Comparison of ENCODE assay signal across 2 cellular contexts in the genomic region with DNA sequence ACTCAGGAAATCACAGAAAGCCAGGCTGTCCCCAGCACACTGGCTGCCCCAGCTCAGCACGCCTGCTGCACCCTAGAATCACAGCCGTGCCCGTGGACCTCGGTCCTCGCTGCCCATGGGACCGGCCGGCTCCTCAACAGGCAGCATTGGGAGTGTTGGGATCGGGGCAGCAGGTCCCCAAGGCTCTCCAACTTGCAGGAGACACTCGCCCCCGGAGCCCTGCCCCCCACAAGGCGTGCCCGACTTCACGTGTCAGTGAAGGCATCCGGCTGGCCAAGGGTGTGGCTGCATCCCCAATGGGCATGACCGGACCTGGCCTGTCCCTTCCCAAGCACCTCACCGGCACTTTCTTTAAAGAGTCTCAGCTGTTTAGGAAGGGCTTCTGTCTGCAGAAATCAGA.
TF ChIP-seq lines count a peak whose summit lies in the region.

No MANE protein-coding gene starts in this region.

TF ChIP-seq in HCT116, 20 proteins besides CTCF, POLR2A, EP300 and RAD21:
- TF ChIP-seq FOSL1 (IDR thresholded peaks at IDR 0.05; ENCODE audit: low read depth) (no peak), TCF7L2 (IDR thresholded peaks at IDR 0.05; ENCODE audit: borderline replicate concordance, extremely low read depth, insufficient read depth, insufficient read length) (peak; percentile 29), EZH2 (IDR thresholded peaks at IDR 0.05) (no peak), SP1 (IDR thresholded peaks at IDR 0.05; ENCODE audit: low read depth) (no peak), CBX3 (IDR thresholded peaks at IDR 0.05; ENCODE audit: low read depth) (no peak), ZFX (IDR thresholded peaks at IDR 0.05) (no peak), EZH2phosphoT487 (IDR thresholded peaks at IDR 0.05; ENCODE audit: borderline replicate concordance) (no peak), ELF1 (IDR thresholded peaks at IDR 0.05; ENCODE audit: borderline replicate concordance, low read depth) (no peak), POLR2AphosphoS5 (IDR thresholded peaks at IDR 0.05; ENCODE audit: low read depth, low read length) (0 out of 2 replicates have a peak, but pooled peaks have one; percentile 11)
- TF ChIP-seq, protein P1, sequence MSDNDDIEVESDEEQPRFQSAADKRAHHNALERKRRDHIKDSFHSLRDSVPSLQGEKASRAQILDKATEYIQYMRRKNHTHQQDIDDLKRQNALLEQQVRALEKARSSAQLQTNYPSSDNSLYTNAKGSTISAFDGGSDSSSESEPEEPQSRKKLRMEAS (IDR thresholded peaks at IDR 0.05): no peak
- TF ChIP-seq, protein P2, sequence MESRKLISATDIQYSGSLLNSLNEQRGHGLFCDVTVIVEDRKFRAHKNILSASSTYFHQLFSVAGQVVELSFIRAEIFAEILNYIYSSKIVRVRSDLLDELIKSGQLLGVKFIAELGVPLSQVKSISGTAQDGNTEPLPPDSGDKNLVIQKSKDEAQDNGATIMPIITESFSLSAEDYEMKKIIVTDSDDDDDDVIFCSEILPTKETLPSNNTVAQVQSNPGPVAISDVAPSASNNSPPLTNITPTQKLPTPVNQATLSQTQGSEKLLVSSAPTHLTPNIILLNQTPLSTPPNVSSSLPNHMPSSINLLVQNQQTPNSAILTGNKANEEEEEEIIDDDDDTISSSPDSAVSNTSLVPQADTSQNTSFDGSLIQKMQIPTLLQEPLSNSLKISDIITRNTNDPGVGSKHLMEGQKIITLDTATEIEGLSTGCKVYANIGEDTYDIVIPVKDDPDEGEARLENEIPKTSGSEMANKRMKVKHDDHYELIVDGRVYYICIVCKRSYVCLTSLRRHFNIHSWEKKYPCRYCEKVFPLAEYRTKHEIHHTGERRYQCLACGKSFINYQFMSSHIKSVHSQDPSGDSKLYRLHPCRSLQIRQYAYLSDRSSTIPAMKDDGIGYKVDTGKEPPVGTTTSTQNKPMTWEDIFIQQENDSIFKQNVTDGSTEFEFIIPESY (IDR thresholded peaks at IDR 0.05; ENCODE audit: extremely low read depth, insufficient replicate concordance, low read length): no peak

TF ChIP-seq in H1, 55 proteins besides CTCF, POLR2A, EP300 and RAD21:
- TF ChIP-seq SIRT6 (IDR thresholded peaks at IDR 0.05; ENCODE audit: low read length) (no peak), YY1 (IDR thresholded peaks at IDR 0.05; ENCODE audit: low read depth, low read length) (no peak), KDM5A (IDR thresholded peaks at IDR 0.05; ENCODE audit: low read length) (no peak), JUN (IDR thresholded peaks at IDR 0.05; ENCODE audit: low read depth, low read length) (no peak), RNF2 (IDR thresholded peaks at IDR 0.05; ENCODE audit: borderline replicate concordance, low read depth, low read length, missing control alignments, poor library complexity, severe bottlenecking) (no peak), POLR2AphosphoS5 (IDR thresholded peaks at IDR 0.05; ENCODE audit: low read depth, low read length) (no peak), MAFK (IDR thresholded peaks at IDR 0.05; ENCODE audit: low read depth, low read length) (no peak), EGR1 (IDR thresholded peaks at IDR 0.05; ENCODE audit: borderline replicate concordance, low read depth, low read length) (no peak), TAF7 (optimal IDR thresholded peaks at IDR 0.05; ENCODE audit: borderline replicate concordance, low read depth, low read length) (no peak), CBX8 (IDR thresholded peaks at IDR 0.05; ENCODE audit: borderline replicate concordance, low read depth, low read length) (no peak), ZNF274 (IDR thresholded peaks at IDR 0.05; ENCODE audit: borderline replicate concordance, extremely low read depth, low read length) (no peak), SIN3A (conservative IDR thresholded peaks at IDR 0.05 in 1 of 2, IDR thresholded peaks at IDR 0.05 in 1 of 2; ENCODE audit: low read depth in 1 of 2, low read length in 2 of 2) (no peak), BCL11A (IDR thresholded peaks at IDR 0.05; ENCODE audit: low read depth in 2 of 2, low read length in 2 of 2) (no peak), SIX5 (IDR thresholded peaks at IDR 0.05; ENCODE audit: low read depth, low read length) (no peak)
- TF ChIP-seq, protein P3, sequence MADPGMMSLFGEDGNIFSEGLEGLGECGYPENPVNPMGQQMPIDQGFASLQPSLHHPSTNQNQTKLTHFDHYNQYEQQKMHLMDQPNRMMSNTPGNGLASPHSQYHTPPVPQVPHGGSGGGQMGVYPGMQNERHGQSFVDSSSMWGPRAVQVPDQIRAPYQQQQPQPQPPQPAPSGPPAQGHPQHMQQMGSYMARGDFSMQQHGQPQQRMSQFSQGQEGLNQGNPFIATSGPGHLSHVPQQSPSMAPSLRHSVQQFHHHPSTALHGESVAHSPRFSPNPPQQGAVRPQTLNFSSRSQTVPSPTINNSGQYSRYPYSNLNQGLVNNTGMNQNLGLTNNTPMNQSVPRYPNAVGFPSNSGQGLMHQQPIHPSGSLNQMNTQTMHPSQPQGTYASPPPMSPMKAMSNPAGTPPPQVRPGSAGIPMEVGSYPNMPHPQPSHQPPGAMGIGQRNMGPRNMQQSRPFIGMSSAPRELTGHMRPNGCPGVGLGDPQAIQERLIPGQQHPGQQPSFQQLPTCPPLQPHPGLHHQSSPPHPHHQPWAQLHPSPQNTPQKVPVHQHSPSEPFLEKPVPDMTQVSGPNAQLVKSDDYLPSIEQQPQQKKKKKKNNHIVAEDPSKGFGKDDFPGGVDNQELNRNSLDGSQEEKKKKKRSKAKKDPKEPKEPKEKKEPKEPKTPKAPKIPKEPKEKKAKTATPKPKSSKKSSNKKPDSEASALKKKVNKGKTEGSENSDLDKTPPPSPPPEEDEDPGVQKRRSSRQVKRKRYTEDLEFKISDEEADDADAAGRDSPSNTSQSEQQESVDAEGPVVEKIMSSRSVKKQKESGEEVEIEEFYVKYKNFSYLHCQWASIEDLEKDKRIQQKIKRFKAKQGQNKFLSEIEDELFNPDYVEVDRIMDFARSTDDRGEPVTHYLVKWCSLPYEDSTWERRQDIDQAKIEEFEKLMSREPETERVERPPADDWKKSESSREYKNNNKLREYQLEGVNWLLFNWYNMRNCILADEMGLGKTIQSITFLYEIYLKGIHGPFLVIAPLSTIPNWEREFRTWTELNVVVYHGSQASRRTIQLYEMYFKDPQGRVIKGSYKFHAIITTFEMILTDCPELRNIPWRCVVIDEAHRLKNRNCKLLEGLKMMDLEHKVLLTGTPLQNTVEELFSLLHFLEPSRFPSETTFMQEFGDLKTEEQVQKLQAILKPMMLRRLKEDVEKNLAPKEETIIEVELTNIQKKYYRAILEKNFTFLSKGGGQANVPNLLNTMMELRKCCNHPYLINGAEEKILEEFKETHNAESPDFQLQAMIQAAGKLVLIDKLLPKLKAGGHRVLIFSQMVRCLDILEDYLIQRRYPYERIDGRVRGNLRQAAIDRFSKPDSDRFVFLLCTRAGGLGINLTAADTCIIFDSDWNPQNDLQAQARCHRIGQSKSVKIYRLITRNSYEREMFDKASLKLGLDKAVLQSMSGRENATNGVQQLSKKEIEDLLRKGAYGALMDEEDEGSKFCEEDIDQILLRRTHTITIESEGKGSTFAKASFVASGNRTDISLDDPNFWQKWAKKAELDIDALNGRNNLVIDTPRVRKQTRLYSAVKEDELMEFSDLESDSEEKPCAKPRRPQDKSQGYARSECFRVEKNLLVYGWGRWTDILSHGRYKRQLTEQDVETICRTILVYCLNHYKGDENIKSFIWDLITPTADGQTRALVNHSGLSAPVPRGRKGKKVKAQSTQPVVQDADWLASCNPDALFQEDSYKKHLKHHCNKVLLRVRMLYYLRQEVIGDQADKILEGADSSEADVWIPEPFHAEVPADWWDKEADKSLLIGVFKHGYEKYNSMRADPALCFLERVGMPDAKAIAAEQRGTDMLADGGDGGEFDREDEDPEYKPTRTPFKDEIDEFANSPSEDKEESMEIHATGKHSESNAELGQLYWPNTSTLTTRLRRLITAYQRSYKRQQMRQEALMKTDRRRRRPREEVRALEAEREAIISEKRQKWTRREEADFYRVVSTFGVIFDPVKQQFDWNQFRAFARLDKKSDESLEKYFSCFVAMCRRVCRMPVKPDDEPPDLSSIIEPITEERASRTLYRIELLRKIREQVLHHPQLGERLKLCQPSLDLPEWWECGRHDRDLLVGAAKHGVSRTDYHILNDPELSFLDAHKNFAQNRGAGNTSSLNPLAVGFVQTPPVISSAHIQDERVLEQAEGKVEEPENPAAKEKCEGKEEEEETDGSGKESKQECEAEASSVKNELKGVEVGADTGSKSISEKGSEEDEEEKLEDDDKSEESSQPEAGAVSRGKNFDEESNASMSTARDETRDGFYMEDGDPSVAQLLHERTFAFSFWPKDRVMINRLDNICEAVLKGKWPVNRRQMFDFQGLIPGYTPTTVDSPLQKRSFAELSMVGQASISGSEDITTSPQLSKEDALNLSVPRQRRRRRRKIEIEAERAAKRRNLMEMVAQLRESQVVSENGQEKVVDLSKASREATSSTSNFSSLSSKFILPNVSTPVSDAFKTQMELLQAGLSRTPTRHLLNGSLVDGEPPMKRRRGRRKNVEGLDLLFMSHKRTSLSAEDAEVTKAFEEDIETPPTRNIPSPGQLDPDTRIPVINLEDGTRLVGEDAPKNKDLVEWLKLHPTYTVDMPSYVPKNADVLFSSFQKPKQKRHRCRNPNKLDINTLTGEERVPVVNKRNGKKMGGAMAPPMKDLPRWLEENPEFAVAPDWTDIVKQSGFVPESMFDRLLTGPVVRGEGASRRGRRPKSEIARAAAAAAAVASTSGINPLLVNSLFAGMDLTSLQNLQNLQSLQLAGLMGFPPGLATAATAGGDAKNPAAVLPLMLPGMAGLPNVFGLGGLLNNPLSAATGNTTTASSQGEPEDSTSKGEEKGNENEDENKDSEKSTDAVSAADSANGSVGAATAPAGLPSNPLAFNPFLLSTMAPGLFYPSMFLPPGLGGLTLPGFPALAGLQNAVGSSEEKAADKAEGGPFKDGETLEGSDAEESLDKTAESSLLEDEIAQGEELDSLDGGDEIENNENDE (IDR thresholded peaks at IDR 0.05; ENCODE audit: insufficient replicate concordance, low read length): no peak
- TF ChIP-seq, protein P4, sequence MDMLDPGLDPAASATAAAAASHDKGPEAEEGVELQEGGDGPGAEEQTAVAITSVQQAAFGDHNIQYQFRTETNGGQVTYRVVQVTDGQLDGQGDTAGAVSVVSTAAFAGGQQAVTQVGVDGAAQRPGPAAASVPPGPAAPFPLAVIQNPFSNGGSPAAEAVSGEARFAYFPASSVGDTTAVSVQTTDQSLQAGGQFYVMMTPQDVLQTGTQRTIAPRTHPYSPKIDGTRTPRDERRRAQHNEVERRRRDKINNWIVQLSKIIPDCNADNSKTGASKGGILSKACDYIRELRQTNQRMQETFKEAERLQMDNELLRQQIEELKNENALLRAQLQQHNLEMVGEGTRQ (IDR thresholded peaks at IDR 0.05; ENCODE audit: low read length): no peak
- TF ChIP-seq, protein P5, sequence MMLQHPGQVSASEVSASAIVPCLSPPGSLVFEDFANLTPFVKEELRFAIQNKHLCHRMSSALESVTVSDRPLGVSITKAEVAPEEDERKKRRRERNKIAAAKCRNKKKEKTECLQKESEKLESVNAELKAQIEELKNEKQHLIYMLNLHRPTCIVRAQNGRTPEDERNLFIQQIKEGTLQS (IDR thresholded peaks at IDR 0.05; ENCODE audit: insufficient read depth, low read depth, low read length): no peak
TF ChIP-seq in H1: peak in this region for 0.
